Comparison of ENCODE assay signal across 20 cellular contexts in genomic region chr10:77799352-77799751, GRCh38.
DNase-seq lines count a peak whose midpoint lies in the region; ATAC-seq and TF ChIP-seq lines count a peak whose summit lies in the region.
"Had no signal": no experiment of that assay in that cellular context is flagged by ENCODE, and none has a peak within 500 bp of the region (broad histone marks: within the 10 kb centered on the region; RNA-seq: fewer than 3 reads in every experiment).

No MANE protein-coding gene starts in this region.

- DNase-seq in activated CD8-positive, alpha-beta memory T cell treated with anti-CD3 and anti-CD28 coated beads, Interleukin-2, amount 10 ng/mL, durations not matched to agents 7 days and 5 days, result peak; percentile 55
- DNase-seq in activated CD8-positive, alpha-beta memory T cell treated with anti-CD3 and anti-CD28 coated beads, Interleukin-2, amount 50 U/mL, for 48 hours, result no peak
- peak; percentile 21 for DNase-seq in T-helper 9 cell
- peak; percentile 54 for DNase-seq in astrocyte of the spinal cord (ENCODE audit: low read depth, low spot score)
- no peak for DNase-seq in progenitor cell of endocrine pancreas (ENCODE audit: low spot score, unreplicated experiment)
- DNase-seq in mucosa of gallbladder (ENCODE audit: low spot score), result no peak
- DNase-seq: BE2C, foreskin melanocyte, hippocampal formation, NCI-H1417 treated with DMSO at 0.1 percent for 48 hours, NCI-H2171, NCI-H748 treated with DMSO at 0.1 percent for 48 hours, right cardiac atrium, SIG-M5 had no signal

- in situ Hi-C loops in astrocyte of the spinal cord (cut with HindIII; ENCODE audit: low sequenced_read_pairs), result no loop called here

- no peak overlapping the region for H3K27ac Mint-ChIP-seq in activated CD8-positive, alpha-beta memory T cell treated with anti-CD3 and anti-CD28 coated beads, Interleukin-2, amount 10 ng/mL, durations not matched to agents 7 days and 5 days
- H3K27ac Mint-ChIP-seq in progenitor cell of endocrine pancreas, result peak overlapping the region; percentile 25

- H3K27me3 Mint-ChIP-seq in activated CD8-positive, alpha-beta memory T cell treated with anti-CD3 and anti-CD28 coated beads, Interleukin-2, amount 10 ng/mL, durations not matched to agents 7 days and 5 days, result peaks cover 39% of the 10 kb centered on the region
- no peaks in the 10 kb centered on the region for H3K27me3 Mint-ChIP-seq in progenitor cell of endocrine pancreas
- H3K27me3 Mint-ChIP-seq: central memory CD8-positive, alpha-beta T cell had no signal

- CTCF ChIA-PET in activated CD8-positive, alpha-beta memory T cell treated with anti-CD3 and anti-CD28 coated beads, Interleukin-2, amount 10 ng/mL, durations not matched to agents 7 days and 5 days (lab: Charles Lee), result interaction anchor here (1.2 to 1.8 kb wide), 2 partner anchors 38 to 88 kb away, joined by 3 to 4 read pairs; no protein-coding TSS in a partner anchor

- no peaks in the 10 kb centered on the region for H3K36me3 Mint-ChIP-seq in activated CD8-positive, alpha-beta memory T cell treated with anti-CD3 and anti-CD28 coated beads, Interleukin-2, amount 10 ng/mL, durations not matched to agents 7 days and 5 days
- H3K36me3 Mint-ChIP-seq in progenitor cell of endocrine pancreas (ENCODE audit: insufficient read depth), result peaks cover 27% of the 10 kb centered on the region
- H3K36me3 Mint-ChIP-seq: T-cell had no signal

- no peaks in the 10 kb centered on the region for H3K9me3 Mint-ChIP-seq in activated CD8-positive, alpha-beta memory T cell treated with anti-CD3 and anti-CD28 coated beads, Interleukin-2, amount 10 ng/mL, durations not matched to agents 7 days and 5 days (ENCODE audit: low read depth)
- H3K9me3 Mint-ChIP-seq in progenitor cell of endocrine pancreas (ENCODE audit: low read depth), result no peaks in the 10 kb centered on the region
- H3K9me3 Mint-ChIP-seq: central memory CD8-positive, alpha-beta T cell; T-cell had no signal

- TF ChIP-seq CTCF in astrocyte of the spinal cord (IDR thresholded peaks at IDR 0.05; ENCODE audit: low read depth, low read length) (no peak), progenitor cell of endocrine pancreas (IDR thresholded peaks at IDR 0.05; ENCODE audit: unreplicated experiment) (no peak)

- ATAC-seq in activated CD8-positive, alpha-beta memory T cell treated with anti-CD3 and anti-CD28 coated beads, Interleukin-2, amount 10 ng/mL, durations not matched to agents 7 days and 5 days, result no peak
- no peak for ATAC-seq in GM21515 (IDR thresholded peaks at IDR 0.05; ENCODE audit: unreplicated experiment)
- ATAC-seq in HG03565 (IDR thresholded peaks at IDR 0.05; ENCODE audit: unreplicated experiment), result no peak
- ATAC-seq: right cardiac atrium had no signal

- no peak overlapping the region for H3K4me3 ChIP-seq in astrocyte of the spinal cord (ENCODE audit: low read depth, low read length)
- H3K4me3 ChIP-seq: HAP-1, lung had no signal

- peaks cover 35% of the 10 kb centered on the region for H3K4me1 Mint-ChIP-seq in activated CD8-positive, alpha-beta memory T cell treated with anti-CD3 and anti-CD28 coated beads, Interleukin-2, amount 10 ng/mL, durations not matched to agents 7 days and 5 days
- H3K4me1 Mint-ChIP-seq in progenitor cell of endocrine pancreas (ENCODE audit: low read depth), result no peaks in the 10 kb centered on the region

- H3K4me3 Mint-ChIP-seq in activated CD8-positive, alpha-beta memory T cell treated with anti-CD3 and anti-CD28 coated beads, Interleukin-2, amount 10 ng/mL, durations not matched to agents 7 days and 5 days, result no peak overlapping the region
- H3K4me3 Mint-ChIP-seq in progenitor cell of endocrine pancreas (ENCODE audit: low read depth), result no peak overlapping the region
- H3K4me3 Mint-ChIP-seq: central memory CD8-positive, alpha-beta T cell; T-cell had no signal

Comparison
In these comparisons a context has a peak if more than half of its experiments do, and no peak if none do; other contexts are left out.
1. DNase-seq: peak in activated CD8-positive, alpha-beta memory T cell treated with anti-CD3 and anti-CD28 coated beads, Interleukin-2, amount 10 ng/mL, durations not matched to agents 7 days and 5 days (single experiment), T-helper 9 cell (single experiment) and astrocyte of the spinal cord (single experiment); none in activated CD8-positive, alpha-beta memory T cell treated with anti-CD3 and anti-CD28 coated beads, Interleukin-2, amount 50 U/mL, for 48 hours (single experiment), progenitor cell of endocrine pancreas (single experiment) and mucosa of gallbladder (single experiment).